Comparison of ENCODE assay signal across 1 cellular context in genomic region chr9:137184881-137185660, GRCh38.
TF ChIP-seq lines count a peak whose summit lies in the region.

No MANE protein-coding gene starts in this region.

TF ChIP-seq in K562, 482 proteins besides CTCF, POLR2A, EP300 and RAD21:
- TF ChIP-seq RBM17 (IDR thresholded peaks at IDR 0.05; ENCODE audit: borderline replicate concordance, low read depth, low read length) (no peak), CSDE1 (IDR thresholded peaks at IDR 0.05) (no peak), YY1 (IDR thresholded peaks at IDR 0.05; ENCODE audit: borderline replicate concordance in 1 of 3, control insufficient read depth in 1 of 3, extremely low read depth in 1 of 3, insufficient read depth in 3 of 3, insufficient read length in 1 of 3, insufficient replicate concordance in 2 of 3, low read depth in 1 of 3, low read length in 2 of 3) (no peak), RBFOX2 (IDR thresholded peaks at IDR 0.05; ENCODE audit: low read depth, low read length) (0 out of 2 replicates have a peak, but pooled peaks have one; percentile 15), PHB (CRISPR knock-in tag; IDR thresholded peaks at IDR 0.05) (no peak), LCOR (CRISPR knock-in tag; IDR thresholded peaks at IDR 0.05) (no peak), ESRRA (IDR thresholded peaks at IDR 0.05; ENCODE audit: borderline replicate concordance, low read depth) (no peak), ZBTB26 (CRISPR knock-in tag; IDR thresholded peaks at IDR 0.05) (no peak)
